9 cellular contexts compared by ENCODE assay signal in genomic region chr1:115829023-115829674, GRCh38. TPM values are rescaled to one million over a fixed set of nuclear protein-coding genes. Genes with fewer than 3 reads are reported as not detected.
DNase-seq lines count a peak whose midpoint lies in the region; ATAC-seq and TF ChIP-seq lines count a peak whose summit lies in the region.
"Had no signal": no experiment of that assay in that cellular context is flagged by ENCODE, and none has a peak within 500 bp of the region (broad histone marks: within the 10 kb centered on the region; RNA-seq: fewer than 3 reads in every experiment).

No MANE protein-coding gene starts in this region.

- H3K4me1 Mint-ChIP-seq in T-helper 17 cell, result peaks cover 7% of the 10 kb centered on the region
- peaks cover 9% of the 10 kb centered on the region for H3K4me1 Mint-ChIP-seq in osteocyte (ENCODE audit: unreplicated experiment)

- H3K4me3 Mint-ChIP-seq in T-helper 17 cell (peak overlapping the region; percentile 82), osteocyte (ENCODE audit: unreplicated experiment) (peak overlapping the region; percentile 71)
- H3K4me3 Mint-ChIP-seq: activated B cell treated with CpG ODN at 0.5 μM for 24 hours had no signal

- H3K27ac Mint-ChIP-seq in T-helper 17 cell, result peak overlapping the region; percentile 5
- no peak overlapping the region for H3K27ac Mint-ChIP-seq in osteocyte (ENCODE audit: unreplicated experiment)
- H3K27ac Mint-ChIP-seq: activated B cell treated with CpG ODN at 0.5 μM for 24 hours had no signal

- peak overlapping the region; percentile 26 for H3K4me3 ChIP-seq in fibroblast of the aortic adventitia (ENCODE audit: low read depth, low read length)

- DNase-seq in NOMO-1 (lab: John Stamatoyannopoulos, UW; ENCODE audit: unreplicated experiment in 2 of 2) (peak; percentile 38 to 57), NOMO-1 treated with dmso at 0.1 percent for 144 hours (lab: John Stamatoyannopoulos, UW; ENCODE audit: unreplicated experiment) (no peak), T-helper 17 cell (no peak), fibroblast of the aortic adventitia (ENCODE audit: low read depth) (peak; percentile 80), osteocyte (ENCODE audit: extremely low spot score, unreplicated experiment) (no peak), NCI-H1048 (lab: John Stamatoyannopoulos, UW) (no peak), KBM-7 (no peak)
- DNase-seq: activated B cell treated with CpG ODN at 0.5 μM for 24 hours had no signal

- TF ChIP-seq CTCF in fibroblast of the aortic adventitia (IDR thresholded peaks at IDR 0.05; ENCODE audit: insufficient read depth, low read length) (no peak), osteocyte (IDR thresholded peaks at IDR 0.05) (no peak)

- ATAC-seq in T-helper 17 cell (no peak), GM18868 (IDR thresholded peaks at IDR 0.05; ENCODE audit: unreplicated experiment) (no peak)

- peaks cover 94% of the 10 kb centered on the region for H3K27me3 Mint-ChIP-seq in T-helper 17 cell
- H3K27me3 Mint-ChIP-seq in osteocyte (ENCODE audit: unreplicated experiment), result peaks cover 79% of the 10 kb centered on the region

- H3K9me3 Mint-ChIP-seq in osteocyte (ENCODE audit: unreplicated experiment), result no peaks in the 10 kb centered on the region
- H3K9me3 Mint-ChIP-seq: activated B cell treated with CpG ODN at 0.5 μM for 24 hours had no signal

- in situ Hi-C loops in KBM-7 (cut with MboI; ENCODE audit: low pct_unique_long_range_greater_than_20kb, low sequenced_read_pairs), result no loop called here

- H3K36me3 Mint-ChIP-seq in T-helper 17 cell (ENCODE audit: low read depth) (peaks cover 8% of the 10 kb centered on the region), osteocyte (ENCODE audit: unreplicated experiment) (no peaks in the 10 kb centered on the region)

- H3K9me3 ChIP-seq in T-helper 17 cell (ENCODE audit: control insufficient read depth, low read length, poor library complexity, severe bottlenecking), result no peaks in the 10 kb centered on the region

RNA-seq across cellular contexts. Expression of gene NHLH2, which starts 11.8 kb away (rescaled TPM):
- total RNA-seq in T-helper 17 cell (not detected), fibroblast of the aortic adventitia (ENCODE audit: low replicate concordance) (not detected in 2 replicates), osteocyte (not detected in 2 replicates)
- total RNA-seq: activated B cell treated with CpG ODN at 0.5 μM for 24 hours had no signal

Comparison
In these comparisons a context has a peak if more than half of its experiments do, and no peak if none do; other contexts are left out.
1. DNase-seq: peak in NOMO-1 (2 of 2) and fibroblast of the aortic adventitia (single experiment); none in NOMO-1 treated with dmso at 0.1 percent for 144 hours (single experiment), T-helper 17 cell (0 of 3), osteocyte (single experiment), NCI-H1048 (single experiment) and KBM-7 (single experiment).